Comparison of ENCODE assay signal across 1 cellular context in the genomic region with DNA sequence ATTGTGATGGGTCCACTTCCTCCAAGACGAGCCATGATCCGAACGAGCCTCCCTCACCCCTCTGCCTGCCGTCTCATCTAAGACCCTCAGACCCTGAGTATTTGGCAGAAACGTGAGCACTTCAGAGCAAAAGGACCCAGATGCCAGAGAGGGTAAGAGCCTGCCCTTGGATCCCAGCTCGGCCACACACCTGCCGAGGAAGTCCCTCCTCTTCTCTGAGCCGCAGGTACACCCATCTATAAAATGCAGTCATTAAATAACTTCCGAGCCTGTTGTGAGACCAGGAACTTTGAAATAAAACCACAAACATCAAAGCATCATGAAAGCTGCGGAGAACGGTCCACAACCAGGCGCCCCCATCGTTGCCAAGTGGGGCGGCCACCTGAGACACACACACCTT.
TF ChIP-seq lines count a peak whose summit lies in the region.

No MANE protein-coding gene starts in this region.

TF ChIP-seq in H1, 55 proteins besides CTCF, POLR2A, EP300 and RAD21 (continued from another document):
- TF ChIP-seq, protein P1, sequence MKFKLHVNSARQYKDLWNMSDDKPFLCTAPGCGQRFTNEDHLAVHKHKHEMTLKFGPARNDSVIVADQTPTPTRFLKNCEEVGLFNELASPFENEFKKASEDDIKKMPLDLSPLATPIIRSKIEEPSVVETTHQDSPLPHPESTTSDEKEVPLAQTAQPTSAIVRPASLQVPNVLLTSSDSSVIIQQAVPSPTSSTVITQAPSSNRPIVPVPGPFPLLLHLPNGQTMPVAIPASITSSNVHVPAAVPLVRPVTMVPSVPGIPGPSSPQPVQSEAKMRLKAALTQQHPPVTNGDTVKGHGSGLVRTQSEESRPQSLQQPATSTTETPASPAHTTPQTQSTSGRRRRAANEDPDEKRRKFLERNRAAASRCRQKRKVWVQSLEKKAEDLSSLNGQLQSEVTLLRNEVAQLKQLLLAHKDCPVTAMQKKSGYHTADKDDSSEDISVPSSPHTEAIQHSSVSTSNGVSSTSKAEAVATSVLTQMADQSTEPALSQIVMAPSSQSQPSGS (IDR thresholded peaks at IDR 0.05; ENCODE audit: low read length): no peak
- TF ChIP-seq, protein P2, sequence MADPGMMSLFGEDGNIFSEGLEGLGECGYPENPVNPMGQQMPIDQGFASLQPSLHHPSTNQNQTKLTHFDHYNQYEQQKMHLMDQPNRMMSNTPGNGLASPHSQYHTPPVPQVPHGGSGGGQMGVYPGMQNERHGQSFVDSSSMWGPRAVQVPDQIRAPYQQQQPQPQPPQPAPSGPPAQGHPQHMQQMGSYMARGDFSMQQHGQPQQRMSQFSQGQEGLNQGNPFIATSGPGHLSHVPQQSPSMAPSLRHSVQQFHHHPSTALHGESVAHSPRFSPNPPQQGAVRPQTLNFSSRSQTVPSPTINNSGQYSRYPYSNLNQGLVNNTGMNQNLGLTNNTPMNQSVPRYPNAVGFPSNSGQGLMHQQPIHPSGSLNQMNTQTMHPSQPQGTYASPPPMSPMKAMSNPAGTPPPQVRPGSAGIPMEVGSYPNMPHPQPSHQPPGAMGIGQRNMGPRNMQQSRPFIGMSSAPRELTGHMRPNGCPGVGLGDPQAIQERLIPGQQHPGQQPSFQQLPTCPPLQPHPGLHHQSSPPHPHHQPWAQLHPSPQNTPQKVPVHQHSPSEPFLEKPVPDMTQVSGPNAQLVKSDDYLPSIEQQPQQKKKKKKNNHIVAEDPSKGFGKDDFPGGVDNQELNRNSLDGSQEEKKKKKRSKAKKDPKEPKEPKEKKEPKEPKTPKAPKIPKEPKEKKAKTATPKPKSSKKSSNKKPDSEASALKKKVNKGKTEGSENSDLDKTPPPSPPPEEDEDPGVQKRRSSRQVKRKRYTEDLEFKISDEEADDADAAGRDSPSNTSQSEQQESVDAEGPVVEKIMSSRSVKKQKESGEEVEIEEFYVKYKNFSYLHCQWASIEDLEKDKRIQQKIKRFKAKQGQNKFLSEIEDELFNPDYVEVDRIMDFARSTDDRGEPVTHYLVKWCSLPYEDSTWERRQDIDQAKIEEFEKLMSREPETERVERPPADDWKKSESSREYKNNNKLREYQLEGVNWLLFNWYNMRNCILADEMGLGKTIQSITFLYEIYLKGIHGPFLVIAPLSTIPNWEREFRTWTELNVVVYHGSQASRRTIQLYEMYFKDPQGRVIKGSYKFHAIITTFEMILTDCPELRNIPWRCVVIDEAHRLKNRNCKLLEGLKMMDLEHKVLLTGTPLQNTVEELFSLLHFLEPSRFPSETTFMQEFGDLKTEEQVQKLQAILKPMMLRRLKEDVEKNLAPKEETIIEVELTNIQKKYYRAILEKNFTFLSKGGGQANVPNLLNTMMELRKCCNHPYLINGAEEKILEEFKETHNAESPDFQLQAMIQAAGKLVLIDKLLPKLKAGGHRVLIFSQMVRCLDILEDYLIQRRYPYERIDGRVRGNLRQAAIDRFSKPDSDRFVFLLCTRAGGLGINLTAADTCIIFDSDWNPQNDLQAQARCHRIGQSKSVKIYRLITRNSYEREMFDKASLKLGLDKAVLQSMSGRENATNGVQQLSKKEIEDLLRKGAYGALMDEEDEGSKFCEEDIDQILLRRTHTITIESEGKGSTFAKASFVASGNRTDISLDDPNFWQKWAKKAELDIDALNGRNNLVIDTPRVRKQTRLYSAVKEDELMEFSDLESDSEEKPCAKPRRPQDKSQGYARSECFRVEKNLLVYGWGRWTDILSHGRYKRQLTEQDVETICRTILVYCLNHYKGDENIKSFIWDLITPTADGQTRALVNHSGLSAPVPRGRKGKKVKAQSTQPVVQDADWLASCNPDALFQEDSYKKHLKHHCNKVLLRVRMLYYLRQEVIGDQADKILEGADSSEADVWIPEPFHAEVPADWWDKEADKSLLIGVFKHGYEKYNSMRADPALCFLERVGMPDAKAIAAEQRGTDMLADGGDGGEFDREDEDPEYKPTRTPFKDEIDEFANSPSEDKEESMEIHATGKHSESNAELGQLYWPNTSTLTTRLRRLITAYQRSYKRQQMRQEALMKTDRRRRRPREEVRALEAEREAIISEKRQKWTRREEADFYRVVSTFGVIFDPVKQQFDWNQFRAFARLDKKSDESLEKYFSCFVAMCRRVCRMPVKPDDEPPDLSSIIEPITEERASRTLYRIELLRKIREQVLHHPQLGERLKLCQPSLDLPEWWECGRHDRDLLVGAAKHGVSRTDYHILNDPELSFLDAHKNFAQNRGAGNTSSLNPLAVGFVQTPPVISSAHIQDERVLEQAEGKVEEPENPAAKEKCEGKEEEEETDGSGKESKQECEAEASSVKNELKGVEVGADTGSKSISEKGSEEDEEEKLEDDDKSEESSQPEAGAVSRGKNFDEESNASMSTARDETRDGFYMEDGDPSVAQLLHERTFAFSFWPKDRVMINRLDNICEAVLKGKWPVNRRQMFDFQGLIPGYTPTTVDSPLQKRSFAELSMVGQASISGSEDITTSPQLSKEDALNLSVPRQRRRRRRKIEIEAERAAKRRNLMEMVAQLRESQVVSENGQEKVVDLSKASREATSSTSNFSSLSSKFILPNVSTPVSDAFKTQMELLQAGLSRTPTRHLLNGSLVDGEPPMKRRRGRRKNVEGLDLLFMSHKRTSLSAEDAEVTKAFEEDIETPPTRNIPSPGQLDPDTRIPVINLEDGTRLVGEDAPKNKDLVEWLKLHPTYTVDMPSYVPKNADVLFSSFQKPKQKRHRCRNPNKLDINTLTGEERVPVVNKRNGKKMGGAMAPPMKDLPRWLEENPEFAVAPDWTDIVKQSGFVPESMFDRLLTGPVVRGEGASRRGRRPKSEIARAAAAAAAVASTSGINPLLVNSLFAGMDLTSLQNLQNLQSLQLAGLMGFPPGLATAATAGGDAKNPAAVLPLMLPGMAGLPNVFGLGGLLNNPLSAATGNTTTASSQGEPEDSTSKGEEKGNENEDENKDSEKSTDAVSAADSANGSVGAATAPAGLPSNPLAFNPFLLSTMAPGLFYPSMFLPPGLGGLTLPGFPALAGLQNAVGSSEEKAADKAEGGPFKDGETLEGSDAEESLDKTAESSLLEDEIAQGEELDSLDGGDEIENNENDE (IDR thresholded peaks at IDR 0.05; ENCODE audit: insufficient replicate concordance, low read length): no peak
- TF ChIP-seq, protein P3, sequence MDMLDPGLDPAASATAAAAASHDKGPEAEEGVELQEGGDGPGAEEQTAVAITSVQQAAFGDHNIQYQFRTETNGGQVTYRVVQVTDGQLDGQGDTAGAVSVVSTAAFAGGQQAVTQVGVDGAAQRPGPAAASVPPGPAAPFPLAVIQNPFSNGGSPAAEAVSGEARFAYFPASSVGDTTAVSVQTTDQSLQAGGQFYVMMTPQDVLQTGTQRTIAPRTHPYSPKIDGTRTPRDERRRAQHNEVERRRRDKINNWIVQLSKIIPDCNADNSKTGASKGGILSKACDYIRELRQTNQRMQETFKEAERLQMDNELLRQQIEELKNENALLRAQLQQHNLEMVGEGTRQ (IDR thresholded peaks at IDR 0.05; ENCODE audit: low read length): no peak
- TF ChIP-seq CHD1 (IDR thresholded peaks at IDR 0.05; ENCODE audit: low read depth, low read length) (no peak), CTBP2 (IDR thresholded peaks at IDR 0.05; ENCODE audit: borderline replicate concordance, insufficient read depth, insufficient read length, low read length) (no peak), TCF12 (IDR thresholded peaks at IDR 0.05; ENCODE audit: low read depth, low read length) (no peak), HDAC6 (IDR thresholded peaks at IDR 0.05; ENCODE audit: low read depth, low read length) (no peak), TAF1 (IDR thresholded peaks at IDR 0.05; ENCODE audit: low read depth, low read length) (no peak), NRF1 (IDR thresholded peaks at IDR 0.05; ENCODE audit: low read depth, low read length) (no peak), CHD2 (IDR thresholded peaks at IDR 0.05; ENCODE audit: low read length) (no peak)
